In the genomic region with DNA sequence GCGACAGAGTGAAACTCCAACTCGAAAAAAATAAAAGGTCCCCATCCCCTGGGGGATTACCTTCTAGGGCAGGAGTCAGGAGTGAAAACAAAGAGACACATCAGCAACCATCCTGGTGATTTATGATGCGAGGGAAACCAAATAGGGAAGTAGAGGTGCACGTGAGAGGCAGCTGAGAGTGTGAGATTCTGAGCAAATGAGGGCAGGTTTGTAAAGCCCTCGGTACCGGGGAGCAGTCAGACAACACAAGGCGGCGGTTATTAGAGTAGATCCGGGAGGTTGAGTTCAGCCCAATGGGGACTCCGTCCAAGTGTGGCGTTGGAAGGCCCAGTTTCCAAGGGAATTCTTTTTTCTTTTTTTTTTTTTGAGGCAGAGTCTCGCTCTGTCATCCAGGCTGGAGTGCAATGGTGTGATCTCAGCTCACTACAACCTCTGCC, we compare ENCODE assay signal across 1 cellular context.
TF ChIP-seq lines count a peak whose summit lies in the region.

No MANE protein-coding gene starts in this region.

TF ChIP-seq in WTC11, 78 proteins besides CTCF, POLR2A, EP300 and RAD21 (continued from another document):
- TF ChIP-seq AFF4 (CRISPR knock-in tag; IDR thresholded peaks at IDR 0.05; ENCODE audit: borderline replicate concordance) (no peak), IRF1 (CRISPR knock-in tag; IDR thresholded peaks at IDR 0.05) (no peak), E2F1 (CRISPR knock-in tag; IDR thresholded peaks at IDR 0.05) (no peak), ZBTB21 (CRISPR knock-in tag; IDR thresholded peaks at IDR 0.05; ENCODE audit: borderline replicate concordance) (no peak), OVOL2 (CRISPR knock-in tag; IDR thresholded peaks at IDR 0.05; ENCODE audit: borderline replicate concordance) (no peak), ZNF263 (CRISPR knock-in tag; IDR thresholded peaks at IDR 0.05; ENCODE audit: low read depth) (no peak), CREB1 (CRISPR knock-in tag; IDR thresholded peaks at IDR 0.05) (no peak), HMGA2 (CRISPR knock-in tag; IDR thresholded peaks at IDR 0.05) (no peak), ZNF416 (CRISPR knock-in tag; IDR thresholded peaks at IDR 0.05) (no peak), USF1 (CRISPR knock-in tag; IDR thresholded peaks at IDR 0.05) (no peak)
- TF ChIP-seq, protein P1, sequence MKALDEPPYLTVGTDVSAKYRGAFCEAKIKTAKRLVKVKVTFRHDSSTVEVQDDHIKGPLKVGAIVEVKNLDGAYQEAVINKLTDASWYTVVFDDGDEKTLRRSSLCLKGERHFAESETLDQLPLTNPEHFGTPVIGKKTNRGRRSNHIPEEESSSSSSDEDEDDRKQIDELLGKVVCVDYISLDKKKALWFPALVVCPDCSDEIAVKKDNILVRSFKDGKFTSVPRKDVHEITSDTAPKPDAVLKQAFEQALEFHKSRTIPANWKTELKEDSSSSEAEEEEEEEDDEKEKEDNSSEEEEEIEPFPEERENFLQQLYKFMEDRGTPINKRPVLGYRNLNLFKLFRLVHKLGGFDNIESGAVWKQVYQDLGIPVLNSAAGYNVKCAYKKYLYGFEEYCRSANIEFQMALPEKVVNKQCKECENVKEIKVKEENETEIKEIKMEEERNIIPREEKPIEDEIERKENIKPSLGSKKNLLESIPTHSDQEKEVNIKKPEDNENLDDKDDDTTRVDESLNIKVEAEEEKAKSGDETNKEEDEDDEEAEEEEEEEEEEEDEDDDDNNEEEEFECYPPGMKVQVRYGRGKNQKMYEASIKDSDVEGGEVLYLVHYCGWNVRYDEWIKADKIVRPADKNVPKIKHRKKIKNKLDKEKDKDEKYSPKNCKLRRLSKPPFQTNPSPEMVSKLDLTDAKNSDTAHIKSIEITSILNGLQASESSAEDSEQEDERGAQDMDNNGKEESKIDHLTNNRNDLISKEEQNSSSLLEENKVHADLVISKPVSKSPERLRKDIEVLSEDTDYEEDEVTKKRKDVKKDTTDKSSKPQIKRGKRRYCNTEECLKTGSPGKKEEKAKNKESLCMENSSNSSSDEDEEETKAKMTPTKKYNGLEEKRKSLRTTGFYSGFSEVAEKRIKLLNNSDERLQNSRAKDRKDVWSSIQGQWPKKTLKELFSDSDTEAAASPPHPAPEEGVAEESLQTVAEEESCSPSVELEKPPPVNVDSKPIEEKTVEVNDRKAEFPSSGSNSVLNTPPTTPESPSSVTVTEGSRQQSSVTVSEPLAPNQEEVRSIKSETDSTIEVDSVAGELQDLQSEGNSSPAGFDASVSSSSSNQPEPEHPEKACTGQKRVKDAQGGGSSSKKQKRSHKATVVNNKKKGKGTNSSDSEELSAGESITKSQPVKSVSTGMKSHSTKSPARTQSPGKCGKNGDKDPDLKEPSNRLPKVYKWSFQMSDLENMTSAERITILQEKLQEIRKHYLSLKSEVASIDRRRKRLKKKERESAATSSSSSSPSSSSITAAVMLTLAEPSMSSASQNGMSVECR (CRISPR knock-in tag; IDR thresholded peaks at IDR 0.05; ENCODE audit: borderline replicate concordance), result no peak
- TF ChIP-seq, protein P2, sequence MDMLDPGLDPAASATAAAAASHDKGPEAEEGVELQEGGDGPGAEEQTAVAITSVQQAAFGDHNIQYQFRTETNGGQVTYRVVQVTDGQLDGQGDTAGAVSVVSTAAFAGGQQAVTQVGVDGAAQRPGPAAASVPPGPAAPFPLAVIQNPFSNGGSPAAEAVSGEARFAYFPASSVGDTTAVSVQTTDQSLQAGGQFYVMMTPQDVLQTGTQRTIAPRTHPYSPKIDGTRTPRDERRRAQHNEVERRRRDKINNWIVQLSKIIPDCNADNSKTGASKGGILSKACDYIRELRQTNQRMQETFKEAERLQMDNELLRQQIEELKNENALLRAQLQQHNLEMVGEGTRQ (CRISPR knock-in tag; IDR thresholded peaks at IDR 0.05), result no peak
TF ChIP-seq in WTC11: peak in this region for 0.
